Comparison of ENCODE assay signal across 8 cellular contexts in the genomic region with DNA sequence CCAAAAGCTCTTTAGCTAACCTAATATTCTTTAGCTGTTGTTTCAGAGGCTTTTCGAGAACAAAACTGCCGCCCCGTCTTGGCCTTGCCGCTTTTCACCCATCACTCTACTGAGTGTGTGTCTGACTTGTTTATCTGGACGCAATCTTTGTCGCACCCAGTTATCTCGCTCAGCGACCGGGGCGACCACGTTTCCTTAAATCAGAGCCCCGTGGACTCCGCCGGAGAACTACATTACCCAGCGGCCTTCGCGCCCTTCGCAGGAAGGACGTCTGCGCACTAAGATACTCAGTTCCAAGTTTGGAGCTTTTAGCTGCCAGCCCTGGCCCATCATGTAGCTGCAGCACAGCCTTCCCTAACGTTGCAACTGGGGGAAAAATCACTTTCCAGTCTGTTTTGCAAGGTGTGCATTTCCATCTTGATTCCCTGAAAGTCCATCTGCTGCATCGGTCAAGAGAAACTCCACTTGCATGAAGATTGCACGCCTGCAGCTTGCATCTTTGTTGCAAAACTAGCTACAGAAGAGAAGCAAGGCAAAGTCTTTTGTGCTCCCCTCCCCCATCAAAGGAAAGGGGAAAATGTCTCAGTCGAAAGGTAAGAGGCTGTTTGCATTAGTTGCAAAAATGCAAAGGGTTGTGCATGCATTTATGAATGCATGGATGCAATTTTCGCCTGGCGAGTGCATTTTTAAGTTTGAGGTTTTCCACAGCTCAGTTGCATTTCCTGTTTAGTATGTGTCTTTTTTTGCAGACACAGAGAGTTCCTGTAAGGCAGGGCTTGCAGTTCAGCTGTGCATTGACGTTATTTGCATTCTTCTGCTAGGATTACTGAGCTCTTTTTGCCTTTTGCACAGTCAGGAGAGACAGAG. TPM values are rescaled to one million over a fixed set of nuclear protein-coding genes. Genes with fewer than 3 reads are reported as not detected.
DNase-seq lines count a peak whose midpoint lies in the region; ATAC-seq and TF ChIP-seq lines count a peak whose summit lies in the region.

A gene (plus strand): TSS at position 290 of the 867 bp plus-strand sequence. CDS start 288 bp downstream, at position 578.

- H2BK12ac ChIP-seq in neuronal stem cell (ENCODE audit: low read length): no peak within 1 kb of the TSS

- H2AK5ac ChIP-seq in neuronal stem cell (ENCODE audit: low read depth, low read length): no peak within 1 kb of the TSS

- H4K8ac ChIP-seq in neuronal stem cell (ENCODE audit: low read depth, low read length): no peak within 1 kb of the TSS

- peak; percentile 97 for ATAC-seq in GM21515 (IDR thresholded peaks at IDR 0.05; ENCODE audit: unreplicated experiment)

- H2BK15ac ChIP-seq in neuronal stem cell (ENCODE audit: low read length): no peak within 1 kb of the TSS

- H3K14ac ChIP-seq in neuronal stem cell (ENCODE audit: low read length): no peak within 1 kb of the TSS

- no peak within 1 kb of the TSS for H3K23ac ChIP-seq in neuronal stem cell (ENCODE audit: low read depth, low read length, poor library complexity)

- WGBS in neuronal stem cell (ENCODE audit: extremely low coverage in 2 of 2, insufficient read length in 2 of 2, insufficient replicate concordance in 1 of 2), 2 donors: no CpG with 5 or more reads among the region's 27 CpGs

- peak; percentile 87 for DNase-seq in DMS114 treated with DMSO at 0.1 percent for 48 hours (lab: John Stamatoyannopoulos, UW; ENCODE audit: unreplicated experiment)
- peak; percentile 81 to 96 (median 90) for DNase-seq in Peyer's patch
- peak; percentile 58 for DNase-seq in activated T-helper 9 cell treated with anti-CD3 and anti-CD28 coated beads, Interleukin-2, amount 50 U/mL, for 16 hours (ENCODE audit: low read depth)
- peak; percentile 81 for DNase-seq in germinal center (ENCODE audit: low spot score)
- peak; percentile 74 for DNase-seq in neuronal stem cell (ENCODE audit: low spot score)
- DNase-seq in substantia nigra (lab: John Stamatoyannopoulos, UW): peak; percentile 11 to 87 (median 75)

- no peak within 1 kb of the TSS for H2BK5ac ChIP-seq in neuronal stem cell (ENCODE audit: low read length)

- H3K4me2 ChIP-seq in neuronal stem cell (ENCODE audit: insufficient read depth, low read length, poor library complexity, severe bottlenecking): peak within 1 kb of the TSS; percentile 61

- no peak for TF ChIP-seq POLR2A in Peyer's patch (IDR thresholded peaks at IDR 0.05)

- H3K4ac ChIP-seq in neuronal stem cell (ENCODE audit: low read length): no peak within 1 kb of the TSS

- H3K36me3 ChIP-seq in HUES6 (ENCODE audit: control insufficient read depth, insufficient read depth, low read length): no peaks in the 10 kb centered on the region
- H3K36me3 ChIP-seq in Peyer's patch: no peaks in the 10 kb centered on the region
- H3K36me3 ChIP-seq in neuronal stem cell (replicated peaks in 1 of 2; ENCODE audit: control insufficient read depth in 2 of 2, insufficient read depth in 2 of 2, low read length in 2 of 2): no peaks in the 10 kb centered on the region

- no peaks in the 10 kb centered on the region for H3K79me1 ChIP-seq in neuronal stem cell (ENCODE audit: low read depth, low read length)

- H2BK120ac ChIP-seq in neuronal stem cell (ENCODE audit: low read depth, low read length): no peak within 1 kb of the TSS

- H2AFZ ChIP-seq in neuronal stem cell (ENCODE audit: low read length): peak within 1 kb of the TSS; percentile 87

- H3K27me3 ChIP-seq in HUES6 (ENCODE audit: control insufficient read depth, insufficient read depth, low read length): no peaks in the 10 kb centered on the region
- H3K27me3 ChIP-seq in Peyer's patch: no peaks in the 10 kb centered on the region
- no peaks in the 10 kb centered on the region for H3K27me3 ChIP-seq in neuronal stem cell (ENCODE audit: control insufficient read depth in 3 of 3, insufficient read depth in 3 of 3, low read depth in 1 of 3, low read length in 3 of 3)

- no peak within 1 kb of the TSS for H4K91ac ChIP-seq in neuronal stem cell (ENCODE audit: low read depth, low read length, poor library complexity)

- H3K9me3 ChIP-seq in HUES6 (ENCODE audit: control insufficient read depth, insufficient read depth, low read depth, low read length): no peaks in the 10 kb centered on the region
- no peaks in the 10 kb centered on the region for H3K9me3 ChIP-seq in Peyer's patch
- no peaks in the 10 kb centered on the region for H3K9me3 ChIP-seq in neuronal stem cell (replicated peaks in 1 of 2; ENCODE audit: control insufficient read depth in 2 of 2, insufficient read depth in 1 of 2, low read depth in 1 of 2, low read length in 2 of 2)

- TF ChIP-seq CTCF in Peyer's patch (IDR thresholded peaks at IDR 0.05): no peak

- H3K18ac ChIP-seq in neuronal stem cell (ENCODE audit: low read length): peak within 1 kb of the TSS; percentile 86

- H3K4me1 ChIP-seq in HUES6 (ENCODE audit: control insufficient read depth, insufficient read depth, low read length) (peaks cover 31% of the 10 kb centered on the region), Peyer's patch (peaks cover 0 to 31% (median 3%) of the 10 kb centered on the region in 4 donors), neuronal stem cell (ENCODE audit: control insufficient read depth in 2 of 2, insufficient read depth in 1 of 2, low read depth in 1 of 2, low read length in 2 of 2) (peaks cover 9 to 12% of the 10 kb centered on the region in 2 donors)

- peak within 1 kb of the TSS; percentile 50 for H3K9ac ChIP-seq in HUES6 (ENCODE audit: low read length)
- peak within 1 kb of the TSS; percentile 82 for H3K9ac ChIP-seq in neuronal stem cell (ENCODE audit: low read depth, low read length, poor library complexity)

- H3K4me3 ChIP-seq in HUES6 (ENCODE audit: low read depth, low read length): peak within 1 kb of the TSS; percentile 74
- peak within 1 kb of the TSS; percentile 34 to 67 (median 52) for H3K4me3 ChIP-seq in Peyer's patch
- H3K4me3 ChIP-seq in neuronal stem cell (ENCODE audit: low read length in 2 of 2): peak within 1 kb of the TSS; percentile 56 to 87

- H3K27ac ChIP-seq in HUES6 (ENCODE audit: low read depth, low read length) (no peak within 1 kb of the TSS), Peyer's patch (peak within 1 kb of the TSS in 3 of 4 donors; percentile 9 to 69 (median 33)), neuronal stem cell (replicated peaks; ENCODE audit: low read length) (peak within 1 kb of the TSS; percentile 88), substantia nigra (ENCODE audit: low read depth, low read length, poor library complexity, severe bottlenecking) (peak within 1 kb of the TSS; percentile 13)

RNA-seq across cellular contexts. Expression of the gene that starts here (rescaled TPM):
- 10 to 100 TPM; 12.1 to 20.5 (median 17.2) TPM for total RNA-seq in Peyer's patch
- polyA plus RNA-seq in neuronal stem cell (2013, experiment 1 of 2): 39.6 TPM
- polyA plus RNA-seq in neuronal stem cell (2013, experiment 2 of 2): 40.7 TPM
